ENCODE assay signal across 8 cellular contexts in the genomic region with DNA sequence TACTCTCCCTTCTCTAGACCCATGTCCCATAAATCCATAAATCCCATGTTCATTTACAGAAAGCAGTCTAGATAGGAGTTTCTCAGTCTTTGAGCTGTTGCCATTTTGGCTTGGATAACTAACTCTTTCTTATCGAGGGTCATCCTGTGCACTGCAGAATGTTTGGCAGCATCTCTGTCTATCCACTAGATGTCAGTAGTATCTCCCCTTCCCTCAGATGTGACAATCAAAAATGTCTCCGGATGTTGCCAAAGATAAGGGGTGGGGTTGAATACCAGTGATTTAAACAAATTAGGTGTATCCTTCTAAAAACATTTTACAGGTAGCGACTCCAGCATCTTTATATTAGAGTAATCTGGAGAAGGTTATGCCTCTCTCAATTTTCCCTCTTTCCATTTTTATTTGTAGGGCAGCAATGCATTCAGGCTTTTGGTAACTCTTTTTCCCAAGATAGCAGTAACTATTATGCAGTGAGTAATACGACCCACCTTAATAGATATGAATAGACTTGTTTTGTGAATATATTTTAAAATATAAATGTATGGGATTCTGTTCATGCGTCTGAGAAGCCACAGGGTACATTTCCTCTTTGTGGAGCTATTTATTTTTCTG.
A peak's percentile ranks its signal among the peaks of the same experiment; 100 is the strongest.
DNase-seq lines count a peak whose midpoint lies in the region; ATAC-seq and TF ChIP-seq lines count a peak whose summit lies in the region.

No MANE protein-coding gene starts in this region.

- no peaks in the 10 kb centered on the region for H3K27me3 ChIP-seq in left ventricle myocardium inferior (ENCODE audit: low read depth)
- H3K27me3 ChIP-seq in left lung = no peaks in the 10 kb centered on the region
- no peaks in the 10 kb centered on the region for H3K27me3 ChIP-seq in tibial nerve

- H3K9me3 ChIP-seq in left ventricle myocardium inferior (replicated peaks) = peaks cover 11% of the 10 kb centered on the region
- peaks cover 0 to 4% of the 10 kb centered on the region in 2 donors for H3K9me3 ChIP-seq in left lung
- peaks cover 0 to 11% (median 4%) of the 10 kb centered on the region in 4 donors for H3K9me3 ChIP-seq in tibial nerve

- ATAC-seq in Right ventricle myocardium inferior (no peak), HG02884 (IDR thresholded peaks at IDR 0.05; ENCODE audit: unreplicated experiment) (peak; percentile 95), left lung (peak; percentile 41)

- TF ChIP-seq EP300 in tibial nerve (IDR thresholded peaks at IDR 0.05) = no peak

- H3K36me3 ChIP-seq in left ventricle myocardium inferior (peaks cover 27% of the 10 kb centered on the region), left lung (peaks cover 0 to 81% of the 10 kb centered on the region in 2 donors), tibial nerve (peaks cover 0 to 66% (median 0%) of the 10 kb centered on the region in 3 donors)

- TF ChIP-seq CTCF in left ventricle myocardium inferior (IDR thresholded peaks at IDR 0.05; ENCODE audit: borderline replicate concordance) (peak; percentile 53), VCaP (conservative IDR thresholded peaks at IDR 0.05) (peak; percentile 93), left lung (IDR thresholded peaks at IDR 0.05) (peak; percentile 16 to 26), tibial nerve (IDR thresholded peaks at IDR 0.05) (peak in 2 of 5 experiments; percentile 21 to 40)

- 61 to 66% methylated on average over 5 of the region's 5 CpGs for WGBS in tibial nerve, 2 donors

- DNase-seq in left ventricle myocardium inferior = no peak
- no peak for DNase-seq in Right ventricle myocardium inferior (ENCODE audit: missing footprints)
- peak; percentile 25 for DNase-seq in NCI-H1694 (lab: John Stamatoyannopoulos, UW)
- DNase-seq in left lung = no peak
- no peak for DNase-seq in tibial nerve (ENCODE audit: low spot score in 2 of 2)
- no peak for DNase-seq in GM19238 (ENCODE audit: insufficient read length, low spot score)

- intact Hi-C loops in left ventricle myocardium inferior (cut with micrococcal nuclease) = no loop called here
- intact Hi-C loops in Right ventricle myocardium inferior (cut with DNase I) = no loop called here
- intact Hi-C loops in left lung (cut with DNase I) = no loop called here

- TF ChIP-seq POLR2A in tibial nerve (IDR thresholded peaks at IDR 0.05) = no peak

- H3K27ac ChIP-seq in left ventricle myocardium inferior (replicated peaks) = no peak overlapping the region
- H3K27ac ChIP-seq in VCaP = no peak overlapping the region
- no peak overlapping the region for H3K27ac ChIP-seq in left lung
- no peak overlapping the region for H3K27ac ChIP-seq in tibial nerve

- H3K4me3 ChIP-seq in left ventricle myocardium inferior (no peak overlapping the region), left lung (no peak overlapping the region), tibial nerve (no peak overlapping the region)

- H3K4me1 ChIP-seq in left ventricle myocardium inferior = no peaks in the 10 kb centered on the region
- no peaks in the 10 kb centered on the region for H3K4me1 ChIP-seq in left lung
- no peaks in the 10 kb centered on the region for H3K4me1 ChIP-seq in tibial nerve
